8 cellular contexts compared by ENCODE assay signal in genomic region chr20:2102585-2103453, GRCh38. TPM values are rescaled to one million over a fixed set of nuclear protein-coding genes. Genes with fewer than 3 reads are reported as not detected.
A peak's percentile ranks its signal among the peaks of the same experiment; 100 is the strongest.
DNase-seq lines count a peak whose midpoint lies in the region; ATAC-seq and TF ChIP-seq lines count a peak whose summit lies in the region.

No MANE protein-coding gene starts in this region.

- H2AFZ ChIP-seq in hepatocyte: peak overlapping the region; percentile 80

- peak; percentile 42 for TF ChIP-seq POLR2A in GM15510 (IDR thresholded peaks at IDR 0.05; ENCODE audit: borderline replicate concordance, extremely low read depth, insufficient read length)

- intact Hi-C loops in ascending aorta (cut with DNase I): loop anchor here (2.0 to 10.0 kb wide), 11 partner anchors 168 to 1558 kb away; partner anchors contain the start of genes CSNK2A1, FAM110A, NOP56 and NSFL1C

- H3K36me3 ChIP-seq in ascending aorta (peaks cover 0 to 8% of the 10 kb centered on the region in 2 donors), hepatocyte (replicated peaks; ENCODE audit: insufficient read depth, low read depth) (no peaks in the 10 kb centered on the region)

- H3K4me3 Mint-ChIP-seq in T-helper 2 cell treated with Interferon-gamma antibody and Interleukin-4, amounts not matched to agents 5 μg/mL and 100 μg/mL, for 36 hours: peak overlapping the region; percentile 95

- H4K20me1 ChIP-seq in hepatocyte (ENCODE audit: insufficient read depth, poor library complexity, severe bottlenecking): peaks cover 49% of the 10 kb centered on the region

- H3K4me1 Mint-ChIP-seq in T-helper 2 cell treated with Interferon-gamma antibody and Interleukin-4, amounts not matched to agents 5 μg/mL and 100 μg/mL, for 36 hours (ENCODE audit: low read depth): peaks cover 31% of the 10 kb centered on the region

- H3K4me3 ChIP-seq in ascending aorta (peak overlapping the region; percentile 84 to 96), hepatocyte (peak overlapping the region; percentile 97), retinal pigment epithelial cell (ENCODE audit: low read length) (peak overlapping the region; percentile 85)

- ATAC-seq in HG02678 (IDR thresholded peaks at IDR 0.05; ENCODE audit: unreplicated experiment): peak; percentile 64

- H3K9me3 ChIP-seq in ascending aorta (no peaks in the 10 kb centered on the region), hepatocyte (ENCODE audit: low read depth) (no peaks in the 10 kb centered on the region)

- TF ChIP-seq CTCF in ascending aorta (IDR thresholded peaks at IDR 0.05) (no peak), hepatocyte (IDR thresholded peaks at IDR 0.05; ENCODE audit: poor library complexity) (no peak), retinal pigment epithelial cell (conservative IDR thresholded peaks at IDR 0.05; ENCODE audit: low read depth, low read length) (no peak)

- H3K9me2 ChIP-seq in hepatocyte (replicated peaks; ENCODE audit: insufficient read depth): no peaks in the 10 kb centered on the region

- peaks cover 54% of the 10 kb centered on the region for H3K79me2 ChIP-seq in hepatocyte

- WGBS in hepatocyte (ENCODE audit: low lambda C conversion rate, missing lambda C conversion rate): under 1% methylated on average over 74 of the region's 95 CpGs

- peaks cover 23% of the 10 kb centered on the region for H3K36me3 Mint-ChIP-seq in T-helper 2 cell treated with Interferon-gamma antibody and Interleukin-4, amounts not matched to agents 5 μg/mL and 100 μg/mL, for 36 hours (ENCODE audit: low read depth)

- H3K27ac ChIP-seq in ascending aorta (peak overlapping the region; percentile 99), hepatocyte (peak overlapping the region; percentile 100)

- H3K4me1 ChIP-seq in ascending aorta (peaks cover 0 to 25% of the 10 kb centered on the region in 2 donors), hepatocyte (ENCODE audit: insufficient read depth) (peaks cover 26% of the 10 kb centered on the region)

- peak overlapping the region; percentile 100 for H3K27ac Mint-ChIP-seq in T-helper 2 cell treated with Interferon-gamma antibody and Interleukin-4, amounts not matched to agents 5 μg/mL and 100 μg/mL, for 36 hours

- no peaks in the 10 kb centered on the region for H3K9me3 Mint-ChIP-seq in T-helper 2 cell treated with Interferon-gamma antibody and Interleukin-4, amounts not matched to agents 5 μg/mL and 100 μg/mL, for 36 hours

- H3K27me3 ChIP-seq in ascending aorta (no peaks in the 10 kb centered on the region), hepatocyte (no peaks in the 10 kb centered on the region)

- peak overlapping the region; percentile 90 for H3K4me2 ChIP-seq in hepatocyte

- H3K27me3 Mint-ChIP-seq in T-helper 2 cell treated with Interferon-gamma antibody and Interleukin-4, amounts not matched to agents 5 μg/mL and 100 μg/mL, for 36 hours (ENCODE audit: low read depth): peaks cover 12% of the 10 kb centered on the region

- DNase-seq in NCI-H128 (lab: John Stamatoyannopoulos, UW; ENCODE audit: unreplicated experiment) (peak; percentile 91), ascending aorta (ENCODE audit: low spot score in 2 of 2) (peak; percentile 37 to 90), hepatocyte (ENCODE audit: low spot score) (peak; percentile 94), retinal pigment epithelial cell (ENCODE audit: low read depth) (peak; percentile 58), KG1 (lab: John Stamatoyannopoulos, UW) (no peak)
- DNase-seq in T-helper 2 cell treated with Interferon-gamma antibody and Interleukin-4, amounts not matched to agents 5 μg/mL and 100 μg/mL, for 36 hours (ENCODE audit: low spot score): peak; percentile 80

RNA-seq across cellular contexts. Expression of gene STK35, which starts 1.2 kb away (rescaled TPM):
- total RNA-seq in ascending aorta (11.2 TPM), hepatocyte (19.3 and 22.9 TPM in 2 replicates)
- polyA plus RNA-seq in hepatocyte: 12.6 and 14.2 TPM in 2 replicates
